10 cellular contexts compared by ENCODE assay signal in genomic region chr3:99925584-99925983, GRCh38.
A peak's percentile ranks its signal among the peaks of the same experiment; 100 is the strongest.
DNase-seq lines count a peak whose midpoint lies in the region; ATAC-seq, FAIRE-seq and TF ChIP-seq lines count a peak whose summit lies in the region.
"Had no signal": no experiment of that assay in that cellular context is flagged by ENCODE, and none has a peak within 500 bp of the region (broad histone marks: within the 10 kb centered on the region; RNA-seq: fewer than 3 reads in every experiment).

No MANE protein-coding gene starts in this region.

- no peak for TF ChIP-seq POLR2A in A549 (IDR thresholded peaks at IDR 0.05; ENCODE audit: low read length)

- CTCF ChIA-PET in A549 (lab: Yijun Ruan, JAX): interaction anchor here (0.9 to 1.8 kb wide), 3 partner anchors 10 to 16 kb away, joined by 3 to 4 read pairs (median 4); no protein-coding TSS in a partner anchor

- H3K4me2 ChIP-seq in A549: no peak overlapping the region
- H3K4me2 ChIP-seq: BLaER1 had no signal

- H3K4me1 ChIP-seq in A549: peaks cover 16% of the 10 kb centered on the region

- TF ChIP-seq EP300 in A549 (IDR thresholded peaks at IDR 0.05): no peak

- no peak overlapping the region for H3K27ac ChIP-seq in A549
- H3K27ac ChIP-seq: BLaER1 had no signal

- intact Hi-C loops in left colon (cut with DNase I, micrococcal nuclease): no loop called here

- in situ Hi-C loops in astrocyte of the spinal cord (cut with HindIII; ENCODE audit: low sequenced_read_pairs): no loop called here

- H3K4me3 ChIP-seq in A549: no peak overlapping the region
- H3K4me3 ChIP-seq in astrocyte of the spinal cord (ENCODE audit: low read depth, low read length): no peak overlapping the region
- H3K4me3 ChIP-seq: BLaER1 had no signal

- no peak for TF ChIP-seq RAD21 in A549 (conservative IDR thresholded peaks at IDR 0.05 in 1 of 2, IDR thresholded peaks at IDR 0.05 in 1 of 2)

- TF ChIP-seq CTCF in A549 (IDR thresholded peaks at IDR 0.05) (no peak), astrocyte of the spinal cord (IDR thresholded peaks at IDR 0.05; ENCODE audit: low read depth, low read length) (no peak)

- H3K9me3 ChIP-seq in A549: no peaks in the 10 kb centered on the region
- H3K9me3 ChIP-seq: BLaER1 had no signal

- FAIRE-seq in A549 (lab: Jason Lieb, UNC): no peak
- FAIRE-seq: colon had no signal

- WGBS in A549 (ENCODE audit: missing lambda C conversion rate): 59% methylated on average over 3 of the region's 3 CpGs

- peak in 1 of 2 experiments; percentile 30 for DNase-seq in A549 (ENCODE audit: low read depth in 1 of 2, low spot score in 1 of 2)
- peak; percentile 69 for DNase-seq in LHCN-M2 (ENCODE audit: low read depth)
- peak; percentile 80 for DNase-seq in astrocyte of the spinal cord (ENCODE audit: low read depth, low spot score)
- DNase-seq in left colon: peak; percentile 28 to 30
- no peak for DNase-seq in CD1c-positive myeloid dendritic cell (ENCODE audit: extremely low spot score)
- DNase-seq in germinal center (ENCODE audit: low spot score): no peak

- ATAC-seq in A549 (peak; percentile 21 to 47; a peak in 2 of 6 replicates), left colon (peak; percentile 50), GM21529 (IDR thresholded peaks at IDR 0.05; ENCODE audit: unreplicated experiment) (no peak), GM18867 (IDR thresholded peaks at IDR 0.05; ENCODE audit: unreplicated experiment) (no peak)

- POLR2A ChIA-PET in A549 (lab: Yijun Ruan, JAX): no interaction called here

TF ChIP-seq in A549, 52 proteins besides CTCF, POLR2A, EP300 and RAD21:
- TF ChIP-seq EHF (CRISPR knock-in tag; IDR thresholded peaks at IDR 0.05) (no peak), ATOH8 (CRISPR knock-in tag; IDR thresholded peaks at IDR 0.05; ENCODE audit: low read depth) (no peak), NR3C1 (IDR thresholded peaks at IDR 0.05) (no peak), CEBPB (IDR thresholded peaks at IDR 0.05) (no peak), RFX5 (IDR thresholded peaks at IDR 0.05) (no peak), KDM5A (IDR thresholded peaks at IDR 0.05) (no peak), TP53 (CRISPR knock-in tag; IDR thresholded peaks at IDR 0.05) (no peak), JUN (IDR thresholded peaks at IDR 0.05) (no peak), RCOR1 (IDR thresholded peaks at IDR 0.05; ENCODE audit: low read depth, low read length) (no peak), GATA3 (IDR thresholded peaks at IDR 0.05; ENCODE audit: borderline replicate concordance) (no peak), RNF2 (IDR thresholded peaks at IDR 0.05; ENCODE audit: borderline replicate concordance, low read depth) (no peak), ZSCAN20 (CRISPR knock-in tag; IDR thresholded peaks at IDR 0.05) (no peak), KDM1A (IDR thresholded peaks at IDR 0.05; ENCODE audit: low read depth) (no peak), SREBF2 (IDR thresholded peaks at IDR 0.05) (no peak), HOXB13 (CRISPR knock-in tag; IDR thresholded peaks at IDR 0.05; ENCODE audit: low read depth) (no peak)

Comparison
In these comparisons a context has a peak if more than half of its experiments do, and no peak if none do; other contexts are left out.
1. ATAC-seq: peak in A549 (2 of 2) and left colon (single experiment); none in GM21529 (single experiment) and GM18867 (single experiment).
2. DNase-seq: peak in LHCN-M2 (single experiment), astrocyte of the spinal cord (single experiment) and left colon (2 of 2); none in CD1c-positive myeloid dendritic cell (single experiment) and germinal center (single experiment).